In the genomic region with DNA sequence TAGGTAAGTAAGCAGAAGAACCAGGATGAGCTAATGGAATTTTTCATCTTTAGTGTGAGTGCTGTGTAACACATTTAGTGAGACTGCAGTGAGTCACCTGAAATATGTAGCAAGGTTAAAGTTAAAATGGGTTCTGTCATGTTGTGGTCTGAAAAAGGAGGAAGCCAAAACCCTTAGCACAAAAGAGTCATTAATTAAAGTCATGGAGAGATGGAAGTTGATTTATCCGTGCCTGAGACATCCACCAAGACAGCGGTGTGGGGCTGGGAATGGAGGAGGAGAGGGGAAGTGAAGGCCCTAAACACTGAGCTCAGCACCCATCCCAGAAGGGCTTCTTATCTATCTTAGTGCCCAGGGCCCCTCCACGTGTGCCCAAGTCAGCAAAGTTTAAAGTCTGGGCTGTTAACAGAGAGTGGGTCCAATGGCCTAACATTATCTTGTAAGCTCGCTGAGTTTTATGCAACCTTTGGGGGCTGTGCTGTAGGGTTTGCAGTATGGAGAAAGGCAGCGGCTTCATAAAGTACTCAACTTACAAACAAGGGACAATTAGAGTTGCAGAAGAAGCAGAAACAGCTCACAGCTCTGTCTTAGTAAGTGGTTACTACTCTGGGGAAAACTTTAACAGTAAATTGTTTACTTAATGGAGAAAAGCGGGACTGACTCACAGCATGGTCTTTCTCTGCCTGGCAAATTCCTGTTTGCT, we compare ENCODE assay signal across 8 cellular contexts. TPM values are rescaled to one million over a fixed set of nuclear protein-coding genes. Genes with fewer than 3 reads are reported as not detected.
A peak's percentile ranks its signal among the peaks of the same experiment; 100 is the strongest.
DNase-seq lines count a peak whose midpoint lies in the region; ATAC-seq, FAIRE-seq and TF ChIP-seq lines count a peak whose summit lies in the region.

No MANE protein-coding gene starts in this region.

- peak overlapping the region; percentile 72 to 85 for H3K27ac ChIP-seq in A549
- H3K27ac ChIP-seq in tibial artery = no peak overlapping the region

- TF ChIP-seq RAD21 in A549 (conservative IDR thresholded peaks at IDR 0.05 in 1 of 2, IDR thresholded peaks at IDR 0.05 in 1 of 2) = no peak

- peak overlapping the region; percentile 85 for H3K4me2 ChIP-seq in A549

- no peaks in the 10 kb centered on the region for H3K9me3 ChIP-seq in A549
- H3K9me3 ChIP-seq in tibial artery = no peaks in the 10 kb centered on the region

- TF ChIP-seq CTCF in A549 (IDR thresholded peaks at IDR 0.05) (no peak), tibial artery (IDR thresholded peaks at IDR 0.05) (no peak)

- POLR2A ChIA-PET in A549 (lab: Yijun Ruan, JAX) = interaction anchor here (2.1 kb wide), 1 partner anchor 9 kb away, joined by 11 read pairs; the partner anchor contains the start of gene ENOSF1

- no peaks in the 10 kb centered on the region for H3K27me3 ChIP-seq in tibial artery

- intact Hi-C loops in activated T-helper 2 cell treated with anti-CD3 and anti-CD28 coated beads, Interferon-gamma antibody, Interleukin-2, Interleukin-4, amounts not matched to agents 10 μg/mL and 5 μg/mL and 100 μg/mL, durations not matched to agents 14 hours and 24 hours and 36 hours (cut with micrococcal nuclease) = loop anchor here (1.0 kb wide), 1 partner anchor 8 kb away; no protein-coding TSS in a partner anchor
- intact Hi-C loops in tibial artery (cut with DNase I; ENCODE audit: low total_unique reads) = no loop called here

- peaks cover 53% of the 10 kb centered on the region for H3K36me3 Mint-ChIP-seq in activated T-helper 2 cell treated with anti-CD3 and anti-CD28 coated beads, Interferon-gamma antibody, Interleukin-2, Interleukin-4, amounts not matched to agents 10 μg/mL and 5 μg/mL and 100 μg/mL, durations not matched to agents 14 hours and 24 hours and 36 hours (ENCODE audit: low read depth)

- peak; percentile 84 to 87 for ATAC-seq in A549
- no peak for ATAC-seq in HG02759 (IDR thresholded peaks at IDR 0.05; ENCODE audit: unreplicated experiment)
- no peak for ATAC-seq in HG03135 (IDR thresholded peaks at IDR 0.05; ENCODE audit: unreplicated experiment)

- peak overlapping the region; percentile 14; the same call in 1 of the 3 replicates for H3K4me3 ChIP-seq in A549
- no peak overlapping the region for H3K4me3 ChIP-seq in tibial artery

- H3K27ac Mint-ChIP-seq in activated T-helper 2 cell treated with anti-CD3 and anti-CD28 coated beads, Interferon-gamma antibody, Interleukin-2, Interleukin-4, amounts not matched to agents 10 μg/mL and 5 μg/mL and 100 μg/mL, durations not matched to agents 14 hours and 24 hours and 36 hours = peak overlapping the region; percentile 71

- H3K4me1 ChIP-seq in A549 = peaks cover 39% of the 10 kb centered on the region
- peaks cover 0 to 4% (median 0%) of the 10 kb centered on the region in 4 donors for H3K4me1 ChIP-seq in tibial artery

- FAIRE-seq in A549 (lab: Jason Lieb, UNC) (no peak), HTR-8/SVneo (lab: Jason Lieb, UNC) (no peak)

- WGBS in A549 (ENCODE audit: missing lambda C conversion rate) = 11% methylated on average over 6 of the region's 6 CpGs

- no peaks in the 10 kb centered on the region for H3K9me3 Mint-ChIP-seq in activated T-helper 2 cell treated with anti-CD3 and anti-CD28 coated beads, Interferon-gamma antibody, Interleukin-2, Interleukin-4, amounts not matched to agents 10 μg/mL and 5 μg/mL and 100 μg/mL, durations not matched to agents 14 hours and 24 hours and 36 hours

- no peaks in the 10 kb centered on the region for H3K27me3 Mint-ChIP-seq in activated T-helper 2 cell treated with anti-CD3 and anti-CD28 coated beads, Interferon-gamma antibody, Interleukin-2, Interleukin-4, amounts not matched to agents 10 μg/mL and 5 μg/mL and 100 μg/mL, durations not matched to agents 14 hours and 24 hours and 36 hours (ENCODE audit: low read depth)

- CTCF ChIA-PET in A549 (lab: Yijun Ruan, JAX) = interaction anchor here (0.6 to 1.7 kb wide), 3 partner anchors 9 to 136 kb away, joined by 3 to 5 read pairs (median 3); partner anchors contain the start of gene ENOSF1

- peaks cover 0 to 42% (median 0%) of the 10 kb centered on the region in 3 donors for H3K36me3 ChIP-seq in tibial artery

- TF ChIP-seq POLR2A in A549 (IDR thresholded peaks at IDR 0.05; ENCODE audit: low read length) = no peak

- no peak for TF ChIP-seq EP300 in A549 (IDR thresholded peaks at IDR 0.05)

- H3K4me3 Mint-ChIP-seq in activated T-helper 2 cell treated with anti-CD3 and anti-CD28 coated beads, Interferon-gamma antibody, Interleukin-2, Interleukin-4, amounts not matched to agents 10 μg/mL and 5 μg/mL and 100 μg/mL, durations not matched to agents 14 hours and 24 hours and 36 hours (ENCODE audit: low read depth) = no peak overlapping the region

- peaks cover 20% of the 10 kb centered on the region for H3K4me1 Mint-ChIP-seq in activated T-helper 2 cell treated with anti-CD3 and anti-CD28 coated beads, Interferon-gamma antibody, Interleukin-2, Interleukin-4, amounts not matched to agents 10 μg/mL and 5 μg/mL and 100 μg/mL, durations not matched to agents 14 hours and 24 hours and 36 hours (ENCODE audit: low read depth)

- DNase-seq in A549 (ENCODE audit: low read depth in 1 of 2, low spot score in 1 of 2) (peak in 1 of 2 experiments; percentile 24), HTR-8/SVneo (ENCODE audit: insufficient read length, low spot score) (peak; percentile 51), kidney tubule cell (ENCODE audit: low spot score) (peak; percentile 97), SHP77 (lab: John Stamatoyannopoulos, UW) (no peak), tibial artery (no peak)
- DNase-seq in activated T-helper 2 cell treated with anti-CD3 and anti-CD28 coated beads, Interferon-gamma antibody, Interleukin-2, Interleukin-4, amounts not matched to agents 10 μg/mL and 5 μg/mL and 100 μg/mL, durations not matched to agents 14 hours and 24 hours and 36 hours (ENCODE audit: low spot score) = no peak

TF ChIP-seq in A549, 52 proteins besides CTCF, POLR2A, EP300 and RAD21:
- TF ChIP-seq FOSL2 (IDR thresholded peaks at IDR 0.05) (0 out of 2 replicates have a peak, but pooled peaks have one; percentile 19), FOSL2 (CRISPR knock-in tag; IDR thresholded peaks at IDR 0.05) (peak; percentile 61), JUNB (IDR thresholded peaks at IDR 0.05) (0 out of 2 replicates have a peak, but pooled peaks have one; percentile 8), KDM5A (IDR thresholded peaks at IDR 0.05) (no peak)
TF ChIP-seq in A549: peak in this region for 2.

RNA-seq across cellular contexts. Expression of gene ENOSF1, which starts 9.3 kb away (rescaled TPM):
- polyA plus RNA-seq in A549 (2011; rRNA removed) (27.3 and 34.0 TPM in 2 replicates), A549 (2017; fragmentation: RNase III; extraction: RNeasy Plus Mini Kit Qiagen cat#74134 plus additional on column Dnase treatment) (29.9 to 32.5 TPM (median 30.0 TPM) in 3 replicates)
- 25.8 and 27.5 TPM in 2 replicates for polyA plus RNA-seq in A549 (2012; cell fraction: cytosol; rRNA removed)
- polyA plus RNA-seq in A549 (2012; cell fraction: nucleus; rRNA removed) = 72.8 and 101 TPM in 2 replicates
- polyA minus RNA-seq in A549 (2011; rRNA and poly(A)+ RNA removed) = 48.0 and 49.4 TPM in 2 replicates
- total RNA-seq in activated T-helper 2 cell treated with anti-CD3 and anti-CD28 coated beads, Interferon-gamma antibody, Interleukin-2, Interleukin-4, amounts not matched to agents 10 μg/mL and 5 μg/mL and 100 μg/mL, durations not matched to agents 14 hours and 24 hours and 36 hours = 93.6 and 102 TPM in 2 replicates

RNA-seq across cellular contexts. Expression of gene TYMS, which starts 45.7 kb away (rescaled TPM):
- polyA plus RNA-seq in A549 (2011; rRNA removed) (118 and 133 TPM in 2 replicates), A549 (2017; fragmentation: RNase III; extraction: RNeasy Plus Mini Kit Qiagen cat#74134 plus additional on column Dnase treatment) (169 to 184 TPM (median 173 TPM) in 3 replicates)
- 224 and 225 TPM in 2 replicates for polyA plus RNA-seq in A549 (2012; cell fraction: cytosol; rRNA removed)
- 88.2 and 107 TPM in 2 replicates for polyA plus RNA-seq in A549 (2012; cell fraction: nucleus; rRNA removed)
- 155 and 156 TPM in 2 replicates for polyA minus RNA-seq in A549 (2011; rRNA and poly(A)+ RNA removed)
- total RNA-seq in activated T-helper 2 cell treated with anti-CD3 and anti-CD28 coated beads, Interferon-gamma antibody, Interleukin-2, Interleukin-4, amounts not matched to agents 10 μg/mL and 5 μg/mL and 100 μg/mL, durations not matched to agents 14 hours and 24 hours and 36 hours = 272 and 273 TPM in 2 replicates

Comparison
In these comparisons a context has a peak if more than half of its experiments do, and no peak if none do; other contexts are left out.
1. ATAC-seq: peak in A549 (2 of 2); none in HG02759 (single experiment) and HG03135 (single experiment).
2. DNase-seq: peak in HTR-8/SVneo (single experiment) and kidney tubule cell (single experiment); none in activated T-helper 2 cell treated with anti-CD3 and anti-CD28 coated beads, Interferon-gamma antibody, Interleukin-2, Interleukin-4, amounts not matched to agents 10 μg/mL and 5 μg/mL and 100 μg/mL, durations not matched to agents 14 hours and 24 hours and 36 hours (single experiment), SHP77 (0 of 2) and tibial artery (0 of 2).
3. H3K27ac ChIP-seq: peak in A549 (2 of 2); none in tibial artery (0 of 2).